Comparison of ENCODE assay signal across 8 cellular contexts in the genomic region with DNA sequence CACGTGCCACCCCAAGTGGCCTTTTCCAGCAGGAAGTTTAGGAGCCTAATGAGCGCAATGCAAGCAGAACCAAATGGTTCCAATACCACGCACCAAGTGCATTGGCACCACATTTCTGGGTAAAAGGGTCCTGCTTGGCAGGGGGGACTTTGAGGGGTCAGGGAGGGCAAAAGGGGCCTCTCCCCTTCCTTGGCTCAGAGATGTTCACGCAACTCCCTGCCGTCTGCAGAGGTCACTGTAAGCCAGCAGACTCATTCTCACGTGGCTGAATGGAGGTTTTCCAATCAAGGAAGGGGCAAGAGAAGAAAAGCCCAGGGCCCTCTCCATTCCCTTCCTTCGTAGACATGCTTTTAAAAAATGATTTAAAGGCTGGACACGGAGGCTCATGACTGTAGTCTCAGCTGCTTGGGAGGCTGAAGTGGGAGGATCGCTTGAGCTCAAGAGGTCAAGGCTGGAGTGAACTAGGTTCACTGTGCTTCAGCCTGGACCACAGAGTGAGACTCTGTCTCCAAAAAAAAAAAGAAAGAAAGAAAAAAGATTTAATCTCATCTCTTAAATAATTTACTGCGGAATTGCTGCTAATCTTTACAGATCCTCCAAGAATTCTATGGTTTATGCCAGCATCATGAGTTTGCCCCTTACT.
DNase-seq lines count a peak whose midpoint lies in the region; ATAC-seq, FAIRE-seq and TF ChIP-seq lines count a peak whose summit lies in the region.

No MANE protein-coding gene starts in this region.

- H3K4me3 Mint-ChIP-seq in activated T-cell treated with anti-CD3 and anti-CD28 coated beads, Interleukin-2, amount 50 U/mL, for 72 hours = peak overlapping the region; percentile 80 to 81
- H3K4me3 Mint-ChIP-seq in mesothelial cell of epicardium = peak overlapping the region; percentile 59

- DNase-seq in ELR (ENCODE audit: low read depth) (peak; percentile 48), Kasumi-1 (lab: John Stamatoyannopoulos, UW) (peak; percentile 51 to 58), mesothelial cell of epicardium (ENCODE audit: low spot score in 2 of 2, unreplicated experiment in 2 of 2) (no peak), NCI-H128 (lab: John Stamatoyannopoulos, UW; ENCODE audit: unreplicated experiment) (no peak), RCC 7860 (ENCODE audit: low spot score) (no peak)
- peak in 1 of 2 donors; percentile 33 for DNase-seq in activated T-cell treated with anti-CD3 and anti-CD28 coated beads, Interleukin-2, amount 50 U/mL, for 72 hours

- FAIRE-seq in RCC 7860 (lab: Jason Lieb, UNC) = no peak

- H3K4me1 Mint-ChIP-seq in activated T-cell treated with anti-CD3 and anti-CD28 coated beads, Interleukin-2, amount 50 U/mL, for 72 hours (ENCODE audit: low read depth) = peaks cover 16% of the 10 kb centered on the region
- peaks cover 40% of the 10 kb centered on the region for H3K4me1 Mint-ChIP-seq in mesothelial cell of epicardium

- H3K27me3 Mint-ChIP-seq in activated T-cell treated with anti-CD3 and anti-CD28 coated beads, Interleukin-2, amount 50 U/mL, for 72 hours (ENCODE audit: low read depth) = peaks cover 12% of the 10 kb centered on the region
- H3K27me3 Mint-ChIP-seq in mesothelial cell of epicardium (ENCODE audit: low read depth) = peaks cover 8% of the 10 kb centered on the region

- no peaks in the 10 kb centered on the region for H3K36me3 Mint-ChIP-seq in activated T-cell treated with anti-CD3 and anti-CD28 coated beads, Interleukin-2, amount 50 U/mL, for 72 hours (ENCODE audit: insufficient read depth in 2 of 2)
- H3K36me3 Mint-ChIP-seq in mesothelial cell of epicardium = peaks cover 4% of the 10 kb centered on the region

- H3K27ac Mint-ChIP-seq in activated T-cell treated with anti-CD3 and anti-CD28 coated beads, Interleukin-2, amount 50 U/mL, for 72 hours = no peak overlapping the region
- no peak overlapping the region for H3K27ac Mint-ChIP-seq in mesothelial cell of epicardium

- ATAC-seq in activated T-cell treated with anti-CD3 and anti-CD28 coated beads, Interleukin-2, amount 50 U/mL, for 72 hours (replicated peaks in 1 of 2) = no peak
- ATAC-seq in GM21381 (IDR thresholded peaks at IDR 0.05; ENCODE audit: unreplicated experiment) = no peak
- ATAC-seq in GM21390 (IDR thresholded peaks at IDR 0.05; ENCODE audit: unreplicated experiment) = no peak

- H3K9me3 Mint-ChIP-seq in activated T-cell treated with anti-CD3 and anti-CD28 coated beads, Interleukin-2, amount 50 U/mL, for 72 hours = no peaks in the 10 kb centered on the region
- no peaks in the 10 kb centered on the region for H3K9me3 Mint-ChIP-seq in mesothelial cell of epicardium

- TF ChIP-seq CTCF in mesothelial cell of epicardium (IDR thresholded peaks at IDR 0.05; ENCODE audit: unreplicated experiment) = no peak

Comparison
In these comparisons a context has a peak if more than half of its experiments do, and no peak if none do; other contexts are left out.
1. DNase-seq: peak in ELR (single experiment) and Kasumi-1 (2 of 2); none in mesothelial cell of epicardium (0 of 2), NCI-H128 (single experiment) and RCC 7860 (single experiment).